28 cellular contexts compared by ENCODE assay signal in the genomic region with DNA sequence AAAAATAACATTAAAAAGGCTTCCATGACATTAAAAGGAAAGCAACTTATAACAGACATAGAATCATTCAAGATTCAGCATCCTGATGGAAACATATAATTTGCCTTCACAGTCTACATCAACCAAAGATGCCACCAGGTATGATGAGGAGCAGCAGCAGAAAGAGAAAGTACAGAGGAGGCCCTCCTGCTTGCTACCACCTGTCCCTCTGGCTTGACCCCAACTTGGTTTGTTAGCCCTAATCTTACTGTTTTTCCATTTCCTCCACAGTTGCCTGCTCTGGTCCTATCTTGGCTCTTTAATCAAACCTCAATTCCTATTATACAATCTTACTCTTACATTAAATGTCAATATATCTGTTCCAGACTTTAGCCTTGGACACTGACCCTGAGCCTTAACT.
"Had no signal": no experiment of that assay in that cellular context is flagged by ENCODE, and none has a peak within 500 bp of the region (broad histone marks: within the 10 kb centered on the region; RNA-seq: fewer than 3 reads in every experiment).

No MANE protein-coding gene starts in this region.

- H3K79me2 ChIP-seq: parathyroid adenoma had no signal

- H3K27me3 Mint-ChIP-seq: progenitor cell of endocrine pancreas; stimulated activated naive B cell treated with anti-CD40 and anti-IgM and Interleukin-4, amounts not matched to agents 10 μg/mL and 1 μg/mL and 100 μg/mL, for 72 hours; stimulated activated naive CD8-positive, alpha-beta T cell treated with anti-CD3 and anti-CD28 coated beads, Interleukin-15, Interleukin-2, amounts not matched to agents 100 ng/mL and 50 ng/mL, for 24 hours had no signal

- H3K4me3 Mint-ChIP-seq: natural killer cell; nephron; neural progenitor cell; stimulated activated effector memory CD8-positive, alpha-beta T cell treated with anti-CD3 and anti-CD28 coated beads, Interleukin-12 subunit alpha, Interleukin-12 subunit beta, amount 100 ng/mL, for 72 hours; stimulated activated naive B cell treated with anti-CD40 and anti-IgM and Interleukin-4, amounts not matched to agents 10 μg/mL and 1 μg/mL and 100 μg/mL, for 72 hours; stimulated activated naive CD8-positive, alpha-beta T cell treated with anti-CD3 and anti-CD28 coated beads, Interleukin-15, Interleukin-2, amounts not matched to agents 100 ng/mL and 50 ng/mL, for 24 hours had no signal

- H3K27ac Mint-ChIP-seq: natural killer cell; nephron; neural progenitor cell; progenitor cell of endocrine pancreas; stimulated activated effector memory CD8-positive, alpha-beta T cell treated with anti-CD3 and anti-CD28 coated beads, Interleukin-12 subunit alpha, Interleukin-12 subunit beta, amount 100 ng/mL, for 72 hours; stimulated activated naive B cell treated with anti-CD40 and anti-IgM and Interleukin-4, amounts not matched to agents 10 μg/mL and 1 μg/mL and 100 μg/mL, for 72 hours; stimulated activated naive CD8-positive, alpha-beta T cell treated with anti-CD3 and anti-CD28 coated beads, Interleukin-15, Interleukin-2, amounts not matched to agents 100 ng/mL and 50 ng/mL, for 24 hours had no signal

- H3K36me3 ChIP-seq: neural progenitor cell, ovary, right lobe of liver, upper lobe of left lung, vagina had no signal

- H3K4me3 ChIP-seq: neural progenitor cell, ovary, psoas muscle, right lobe of liver, sigmoid colon, stomach, thoracic aorta, thyroid gland, tibial nerve, upper lobe of left lung, vagina had no signal

- H3K27ac ChIP-seq: neural progenitor cell, ovary, parathyroid adenoma, psoas muscle, right lobe of liver, sigmoid colon, stomach, thoracic aorta, thyroid gland, tibial nerve, upper lobe of left lung, vagina had no signal

- H3K9ac ChIP-seq: neural progenitor cell, parathyroid adenoma had no signal

- H3K27me3 ChIP-seq: neural progenitor cell, ovary, right lobe of liver, sigmoid colon, stomach, thyroid gland, tibial nerve, upper lobe of left lung, vagina had no signal

- H3K4me1 Mint-ChIP-seq: nephron; neural progenitor cell; stimulated activated effector memory CD8-positive, alpha-beta T cell treated with anti-CD3 and anti-CD28 coated beads, Interleukin-12 subunit alpha, Interleukin-12 subunit beta, amount 100 ng/mL, for 72 hours; stimulated activated naive B cell treated with anti-CD40 and anti-IgM and Interleukin-4, amounts not matched to agents 10 μg/mL and 1 μg/mL and 100 μg/mL, for 72 hours had no signal

- DNase-seq: natural killer cell; occipital lobe; ovary; posterior cingulate gyrus; psoas muscle; right cardiac atrium; right lobe of liver; sigmoid colon; small intestine; stimulated activated CD4-positive, alpha-beta T cell treated with anti-CD3 and anti-CD28 coated beads, Interleukin-15, amount 100 ng/mL, for 24 hours; stimulated activated CD4-positive, alpha-beta T cell treated with anti-CD3 and anti-CD28 coated beads, Interleukin-2, amount 100 ng/mL, for 24 hours; stimulated activated CD4-positive, alpha-beta T cell treated with anti-CD3 and anti-CD28 coated beads, Interleukin-2, amount 100 ng/mL, for 48 hours; stimulated activated CD4-positive, alpha-beta T cell treated with anti-CD3 and anti-CD28 coated beads, Interleukin-4, amount 100 ng/mL, for 24 hours; stimulated activated naive B cell treated with anti-CD40 and anti-IgM and Interleukin-4, amounts not matched to agents 10 μg/mL and 1 μg/mL and 100 μg/mL, for 72 hours; stimulated activated naive CD4-positive, alpha-beta T cell treated with Interleukin-2 at 50 U/mL for 16 hours; stomach; thyroid gland; trophoblast cell; upper lobe of left lung had no signal

- H3K4me2 ChIP-seq: neural progenitor cell had no signal

- H3K4me1 ChIP-seq: neural progenitor cell, parathyroid adenoma, psoas muscle, right lobe of liver, sigmoid colon, stomach, thyroid gland, tibial nerve, upper lobe of left lung, vagina had no signal

- H3K9me3 Mint-ChIP-seq: nephron; neural progenitor cell; stimulated activated effector memory CD8-positive, alpha-beta T cell treated with anti-CD3 and anti-CD28 coated beads, Interleukin-12 subunit alpha, Interleukin-12 subunit beta, amount 100 ng/mL, for 72 hours; stimulated activated naive CD8-positive, alpha-beta T cell treated with anti-CD3 and anti-CD28 coated beads, Interleukin-15, Interleukin-2, amounts not matched to agents 100 ng/mL and 50 ng/mL, for 24 hours had no signal
